ENCODE assay signal across 8 cellular contexts in the genomic region with DNA sequence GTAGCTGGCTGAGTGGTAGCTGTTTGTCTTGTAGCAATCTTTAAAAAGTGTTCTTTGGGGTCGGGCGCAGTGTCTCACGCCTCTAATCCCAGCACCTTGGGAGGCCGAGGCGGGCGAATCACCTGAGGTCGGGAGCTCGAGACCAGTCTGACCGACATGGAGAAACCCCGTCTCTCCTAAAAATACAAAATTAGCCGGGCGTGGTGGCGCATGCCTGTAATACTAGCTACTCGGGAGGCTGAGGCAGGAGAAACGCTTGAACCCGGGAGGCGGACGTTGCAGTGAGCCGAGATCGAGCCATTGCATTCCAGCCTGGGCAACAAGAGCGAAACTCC. TPM values are rescaled to one million over a fixed set of nuclear protein-coding genes. Genes with fewer than 3 reads are reported as not detected.
DNase-seq lines count a peak whose midpoint lies in the region; ATAC-seq and TF ChIP-seq lines count a peak whose summit lies in the region.
"Not testable (repeated sequence)": the region's sequence is repeated elsewhere in the genome, so short reads cannot be mapped to it uniquely, and the experiment has no call there.

No MANE protein-coding gene starts in this region.

- not testable (repeated sequence) for H3K9me3 ChIP-seq in Caco-2; IMR-90 (ENCODE audit: control insufficient read depth, insufficient read depth, low read length); right cardiac atrium (ENCODE audit: control insufficient read depth, low read length)

- peaks cover 35% of the 10 kb centered on the region for H3K4me1 ChIP-seq in Caco-2
- not testable (repeated sequence) for H3K4me1 ChIP-seq in IMR-90 (ENCODE audit: control insufficient read depth, insufficient read depth, low read length); right cardiac atrium (ENCODE audit: control insufficient read depth, insufficient read depth, low read length)

- not testable (repeated sequence) for H2AK5ac ChIP-seq in IMR-90 (ENCODE audit: low read depth, low read length)

- not testable (repeated sequence) for TF ChIP-seq POLR2A in IMR-90 (IDR thresholded peaks at IDR 0.05; ENCODE audit: low read depth, low read length)

- peak overlapping the region; percentile 74 for H2BK5ac ChIP-seq in IMR-90 (ENCODE audit: low read depth, low read length, poor library complexity, severe bottlenecking)

- H3K9ac ChIP-seq in IMR-90 (ENCODE audit: low read depth, low read length) = peak overlapping the region; percentile 71

- in situ Hi-C loops in IMR-90 (cut with MboI; ENCODE audit: low sequenced_read_pairs) = not testable (repeated sequence)

- peak overlapping the region; percentile 72 for H3K18ac ChIP-seq in IMR-90 (ENCODE audit: low read depth, low read length)

- not testable (repeated sequence) for H3K27me3 ChIP-seq in Caco-2 (replicated peaks; ENCODE audit: control insufficient read depth, insufficient read depth, low read length); IMR-90 (ENCODE audit: control insufficient read depth, insufficient read depth, low read length); right cardiac atrium (ENCODE audit: control insufficient read depth, insufficient read depth)

- ATAC-seq in GM21737 (IDR thresholded peaks at IDR 0.05; ENCODE audit: unreplicated experiment) = peak; percentile 4
- peak; percentile 6 for ATAC-seq in IMR-90 (ENCODE audit: low read depth)
- not testable (repeated sequence) for ATAC-seq in right cardiac atrium

- H3K27ac ChIP-seq in IMR-90 (ENCODE audit: insufficient read depth, low read length) (peak overlapping the region; percentile 71), right cardiac atrium (ENCODE audit: low read length) (peak overlapping the region; percentile 54), temporal lobe (ENCODE audit: low read depth, low read length) (peak overlapping the region; percentile 27)

- H3K27ac Mint-ChIP-seq in Caco-2 (ENCODE audit: unreplicated experiment) = peak overlapping the region; percentile 97
- H3K27ac Mint-ChIP-seq in activated CD4-positive, alpha-beta T cell treated with anti-CD3 and anti-CD28 coated beads, Interleukin-2, amount 10 ng/mL, durations not matched to agents 24 days and 14 days = peak overlapping the region; percentile 96
- H3K27ac Mint-ChIP-seq in chondrocyte (ENCODE audit: unreplicated experiment) = peak overlapping the region; percentile 92
- peak overlapping the region; percentile 98 to 99 (median 99) for H3K27ac Mint-ChIP-seq in nephron

- H3K27me3 Mint-ChIP-seq in Caco-2 (ENCODE audit: insufficient read depth, unreplicated experiment); activated CD4-positive, alpha-beta T cell treated with anti-CD3 and anti-CD28 coated beads, Interleukin-2, amount 10 ng/mL, durations not matched to agents 24 days and 14 days; chondrocyte (ENCODE audit: low read depth); nephron (ENCODE audit: low read depth): not testable (repeated sequence)

- BruUV-seq in Caco-2 (replicated peaks; lab: Mats Ljungman, UMichigan); IMR-90 (replicated peaks; lab: Mats Ljungman, UMichigan): not testable (repeated sequence)

- peak overlapping the region; percentile 91 for H3K23ac ChIP-seq in IMR-90 (ENCODE audit: low read depth, low read length)

- H2BK120ac ChIP-seq in IMR-90 (ENCODE audit: low read depth, low read length) = 0 out of 2 replicates have a peak overlapping the region, but pooled peaks have one; percentile 8

- CTCF ChIA-PET in Caco-2 (lab: Charles Lee) = interaction anchor here (1.0 to 2.9 kb wide), 9 partner anchors 32 to 269 kb away, joined by 3 to 38 read pairs (median 4); a partner anchor contains a TSS
- CTCF ChIA-PET in IMR-90 (lab: Yijun Ruan, JAX) = interaction anchor here (1.4 to 2.0 kb wide), 5 partner anchors 11 to 194 kb away, joined by 5 to 9 read pairs (median 6); no protein-coding TSS in a partner anchor

- not testable (repeated sequence) for H3K9me1 ChIP-seq in IMR-90 (ENCODE audit: insufficient read depth, low read length)

- H3K4me2 ChIP-seq in IMR-90 (ENCODE audit: low read depth, low read length) = peak overlapping the region; percentile 67

- TF ChIP-seq RAD21 in IMR-90 (IDR thresholded peaks at IDR 0.05; ENCODE audit: low read length) = not testable (repeated sequence)

- H4K20me1 ChIP-seq in IMR-90 (ENCODE audit: insufficient read depth, low read length) = not testable (repeated sequence)

- H3K79me1 ChIP-seq in IMR-90 (ENCODE audit: low read depth in 1 of 2, low read length in 2 of 2) = peaks cover 22 to 60% of the 10 kb centered on the region in 2 experiments

- peak overlapping the region; percentile 61 to 97 for H4K8ac ChIP-seq in IMR-90 (ENCODE audit: low read depth in 2 of 2, low read length in 2 of 2)

- H3K36me3 ChIP-seq in Caco-2 (ENCODE audit: control insufficient read depth, insufficient read depth, low read length); IMR-90 (ENCODE audit: control insufficient read depth, insufficient read depth, low read length): not testable (repeated sequence)

- H2BK20ac ChIP-seq in IMR-90 (ENCODE audit: low read depth, low read length) = not testable (repeated sequence)

- peak overlapping the region; percentile 92 for H4K91ac ChIP-seq in IMR-90 (ENCODE audit: insufficient read depth, low read depth, low read length)

- not testable (repeated sequence) for DNase-seq in Caco-2; IMR-90; activated CD4-positive, alpha-beta T cell treated with anti-CD3 and anti-CD28 coated beads, Interleukin-2, amount 10 ng/mL, durations not matched to agents 24 days and 14 days; chondrocyte (ENCODE audit: low spot score); right cardiac atrium

- not testable (repeated sequence) for TF ChIP-seq CTCF in Caco-2 (IDR thresholded peaks at IDR 0.05; ENCODE audit: insufficient read depth in 1 of 2, low read depth in 1 of 2, low read length in 1 of 2, severe bottlenecking in 1 of 2, unreplicated experiment in 1 of 2); IMR-90 (conservative IDR thresholded peaks at IDR 0.05; ENCODE audit: low read depth, low read length); chondrocyte (IDR thresholded peaks at IDR 0.05); nephron (IDR thresholded peaks at IDR 0.05; ENCODE audit: unreplicated experiment in 3 of 3)

- H3K9me3 Mint-ChIP-seq in Caco-2 (ENCODE audit: unreplicated experiment); activated CD4-positive, alpha-beta T cell treated with anti-CD3 and anti-CD28 coated beads, Interleukin-2, amount 10 ng/mL, durations not matched to agents 24 days and 14 days; chondrocyte (ENCODE audit: low read depth); nephron: not testable (repeated sequence)

- H3K4me3 ChIP-seq in Caco-2 (ENCODE audit: low read depth, low read length) (peak overlapping the region; percentile 64), IMR-90 (ENCODE audit: insufficient read depth, low read depth, low read length) (peak overlapping the region; percentile 90), right cardiac atrium (ENCODE audit: low read length) (peak overlapping the region; percentile 52)

- peak overlapping the region; percentile 99 for H2AFZ ChIP-seq in IMR-90 (replicated peaks; ENCODE audit: low read length, poor library complexity)

- peak overlapping the region; percentile 92 for H2AK9ac ChIP-seq in IMR-90 (replicated peaks; ENCODE audit: low read depth, low read length, poor library complexity)

- peak overlapping the region; percentile 88 for H3K4ac ChIP-seq in IMR-90 (ENCODE audit: low read depth, low read length)

- H2BK15ac ChIP-seq in IMR-90 (ENCODE audit: low read depth, low read length) = not testable (repeated sequence)

- peak overlapping the region; percentile 92 for H3K14ac ChIP-seq in IMR-90 (replicated peaks; ENCODE audit: low read depth, low read length)

- H3K4me1 Mint-ChIP-seq in Caco-2 (ENCODE audit: low read depth, unreplicated experiment) (peaks cover 35% of the 10 kb centered on the region), chondrocyte (ENCODE audit: low read depth) (peaks cover 42% of the 10 kb centered on the region), nephron (peaks cover 34% of the 10 kb centered on the region)
- peaks cover 47% of the 10 kb centered on the region for H3K4me1 Mint-ChIP-seq in activated CD4-positive, alpha-beta T cell treated with anti-CD3 and anti-CD28 coated beads, Interleukin-2, amount 10 ng/mL, durations not matched to agents 24 days and 14 days

- H3K36me3 Mint-ChIP-seq in Caco-2 (ENCODE audit: insufficient read depth, unreplicated experiment) = peaks cover 33% of the 10 kb centered on the region
- peaks cover 15% of the 10 kb centered on the region for H3K36me3 Mint-ChIP-seq in activated CD4-positive, alpha-beta T cell treated with anti-CD3 and anti-CD28 coated beads, Interleukin-2, amount 10 ng/mL, durations not matched to agents 24 days and 14 days (ENCODE audit: low read depth)
- not testable (repeated sequence) for H3K36me3 Mint-ChIP-seq in chondrocyte (ENCODE audit: low read depth); nephron (ENCODE audit: low read depth)

- dilution Hi-C loops in IMR-90 (cut with HindIII; ENCODE audit: low sequenced_read_pairs, unreplicated experiment) = not testable (repeated sequence)

- WGBS in IMR-90 (ENCODE audit: extremely low coverage in 2 of 2, insufficient read length in 1 of 2), 2 experiments = 0% methylated on average over 6 of the region's 21 CpGs; no CpG with 5 or more reads in 1 of the 2 experiments
- WGBS in right cardiac atrium = 2% methylated on average over 21 of the region's 21 CpGs

- H3K56ac ChIP-seq in IMR-90 (ENCODE audit: extremely low read depth, insufficient read depth, low read length) = peak overlapping the region; percentile 66; the same call in 1 of the 2 replicates

- H3K4me3 Mint-ChIP-seq in Caco-2 (ENCODE audit: unreplicated experiment) (peak overlapping the region; percentile 91), chondrocyte (ENCODE audit: unreplicated experiment) (peak overlapping the region; percentile 94), nephron (peak overlapping the region; percentile 98 to 100 (median 98))
- H3K4me3 Mint-ChIP-seq in activated CD4-positive, alpha-beta T cell treated with anti-CD3 and anti-CD28 coated beads, Interleukin-2, amount 10 ng/mL, durations not matched to agents 24 days and 14 days = peak overlapping the region; percentile 90

- POLR2A ChIA-PET in Caco-2 (lab: Charles Lee) = interaction anchor here (0.7 to 2.5 kb wide), 5 partner anchors 14 to 1036 kb away, joined by 4 to 11 read pairs (median 8); no protein-coding TSS in a partner anchor
- POLR2A ChIA-PET in IMR-90 (lab: Charles Lee; ENCODE audit: unreplicated experiment) = not testable (repeated sequence)

- intact Hi-C loops in Caco-2 (cut with micrococcal nuclease; ENCODE audit: unreplicated experiment) = loop anchor here (1.0 to 5.0 kb wide), 5 partner anchors 44 to 213 kb away; a partner anchor contains a TSS
- intact Hi-C loops in IMR-90 (cut with micrococcal nuclease) = loop anchor here (5.0 kb wide), 1 partner anchor 103 kb away; no protein-coding TSS in a partner anchor
- intact Hi-C loops in activated CD4-positive, alpha-beta T cell treated with anti-CD3 and anti-CD28 coated beads, Interleukin-2, amount 10 ng/mL, durations not matched to agents 24 days and 14 days (cut with micrococcal nuclease) = loop anchor here (1.0 to 5.0 kb wide), 7 partner anchors 19 to 251 kb away; a partner anchor contains a TSS
- intact Hi-C loops in right cardiac atrium (cut with DNase I) = not testable (repeated sequence)

- peak overlapping the region; percentile 93 for H4K5ac ChIP-seq in IMR-90 (ENCODE audit: low read depth, low read length)

RNA-seq across cellular contexts. Expression of a gene that starts 0.4 kb away (rescaled TPM):
- total RNA-seq in Caco-2 (2022) (45.5 and 47.3 TPM in 2 replicates), IMR-90 (2012; rRNA removed) (10.0 and 13.3 TPM in 2 replicates), chondrocyte (19.2 to 35.6 TPM (median 19.8 TPM) in 3 replicates), right cardiac atrium (10 to 100 TPM; 23.0 to 25.8 (median 23.7) TPM), temporal lobe (17.2 TPM)
- polyA plus RNA-seq in IMR-90 (2012; rRNA removed) (3.0 and 4.4 TPM in 2 replicates), right cardiac atrium (9.4 TPM)
- polyA plus RNA-seq in IMR-90 (2012; cell fraction: cytosol; rRNA removed) = 0.78 and 1.5 TPM in 2 replicates
- 0.97 and 7.1 TPM in 2 replicates for polyA plus RNA-seq in IMR-90 (2012; cell fraction: nucleus; rRNA removed; ENCODE audit: low replicate concordance)
- 64.2 and 66.5 TPM in 2 replicates for total RNA-seq in activated CD4-positive, alpha-beta T cell treated with anti-CD3 and anti-CD28 coated beads, Interleukin-2, amount 10 ng/mL, durations not matched to agents 24 days and 14 days
